1 cellular context compared by ENCODE assay signal in genomic region chr19:32652893-32653625, GRCh38.
TF ChIP-seq lines count a peak whose summit lies in the region.

No MANE protein-coding gene starts in this region.

TF ChIP-seq in IMR-90, 13 proteins besides CTCF, POLR2A, EP300 and RAD21:
- TF ChIP-seq NFE2L2 (IDR thresholded peaks at IDR 0.05; ENCODE audit: low read depth, low read length) (no peak), ELK1 (IDR thresholded peaks at IDR 0.05; ENCODE audit: borderline replicate concordance, low read depth, low read length) (no peak), SMC3 (IDR thresholded peaks at IDR 0.05; ENCODE audit: low read depth, low read length) (no peak), MAZ (IDR thresholded peaks at IDR 0.05; ENCODE audit: borderline replicate concordance, low read depth, low read length) (no peak), CEBPB (IDR thresholded peaks at IDR 0.05; ENCODE audit: low read depth, low read length) (no peak), FOS (IDR thresholded peaks at IDR 0.05; ENCODE audit: low read depth, low read length) (no peak), USF2 (IDR thresholded peaks at IDR 0.05; ENCODE audit: low read depth, low read length) (no peak), CHD1 (IDR thresholded peaks at IDR 0.05; ENCODE audit: low read depth, low read length) (no peak), MAFK (IDR thresholded peaks at IDR 0.05; ENCODE audit: low read depth, low read length) (no peak)
